8 cellular contexts compared by ENCODE assay signal in the genomic region with DNA sequence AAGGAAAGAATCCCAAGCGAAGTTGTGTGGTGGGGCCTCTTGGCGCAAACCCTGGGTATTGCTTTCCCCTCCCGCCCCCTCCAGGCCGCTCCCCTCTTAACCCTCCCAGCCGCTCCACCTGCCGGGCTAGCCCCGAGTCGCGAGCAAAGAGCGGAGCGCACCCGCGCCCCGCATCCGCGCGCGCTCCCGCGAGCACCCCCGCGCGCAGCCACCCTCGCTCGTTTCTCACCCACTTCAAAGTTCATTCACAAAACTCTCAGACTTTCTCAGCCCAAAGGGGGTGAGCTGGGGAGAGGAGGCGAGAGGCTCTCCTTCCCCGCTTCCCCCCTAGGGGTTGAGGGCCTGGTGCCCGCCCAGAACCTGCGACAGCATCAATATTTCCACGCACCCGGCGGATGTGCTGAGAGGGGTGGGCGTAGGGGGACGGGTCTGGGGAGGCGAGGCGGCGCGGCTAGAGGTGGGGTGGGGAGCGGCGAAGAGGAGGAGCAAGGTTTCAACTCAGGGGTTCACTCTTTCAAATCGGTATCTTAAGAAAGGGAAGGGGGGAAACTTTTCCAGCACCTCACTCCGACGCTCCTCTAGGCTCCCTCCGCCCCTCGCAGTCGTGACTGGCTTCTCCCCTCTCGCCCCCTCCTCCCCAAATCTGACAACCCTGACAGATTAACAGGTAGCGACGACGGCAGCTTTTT. TPM values are rescaled to one million over a fixed set of nuclear protein-coding genes. Genes with fewer than 3 reads are reported as not detected.
DNase-seq lines count a peak whose midpoint lies in the region; FAIRE-seq and TF ChIP-seq lines count a peak whose summit lies in the region.

No MANE protein-coding gene starts in this region.

- CTCF ChIA-PET in endothelial cell of umbilical vein (lab: Charles Lee): interaction anchor here (0.6 to 5.1 kb wide), 12 partner anchors 100 to 495 kb away, joined by 3 to 65 read pairs (median 6); no protein-coding TSS in a partner anchor

- peak; percentile 81 to 87 for DNase-seq in NCI-H2081 (lab: John Stamatoyannopoulos, UW)
- no peak for DNase-seq in NCI-H2081 treated with DMSO at 0.1 percent for 48 hours (lab: John Stamatoyannopoulos, UW)
- peak; percentile 90 for DNase-seq in NCI-H82 (lab: John Stamatoyannopoulos, UW)
- DNase-seq in activated CD8-positive, alpha-beta memory T cell treated with anti-CD3 and anti-CD28 coated beads, Interleukin-2, amount 50 U/mL, for 1 hour (ENCODE audit: extremely low read depth): peak; percentile 85
- no peak for DNase-seq in endothelial cell of umbilical vein (ENCODE audit: low read depth, low spot score)
- peak; percentile 71 for DNase-seq in mucosa of gallbladder (ENCODE audit: low spot score)
- DNase-seq in stimulated activated CD8-positive, alpha-beta memory T cell treated with anti-CD3 and anti-CD28 coated beads, Interleukin-4, amount 100 ng/mL, for 24 hours (ENCODE audit: low read depth): peak; percentile 66
- DNase-seq in cerebellar cortex (ENCODE audit: low spot score): no peak

- H3K4me3 ChIP-seq in endothelial cell of umbilical vein (replicated peaks in 1 of 3; ENCODE audit: insufficient read depth in 1 of 3, low read depth in 1 of 3, low read length in 3 of 3): peak overlapping the region; percentile 61 to 91 (median 64)

- dilution Hi-C loops in endothelial cell of umbilical vein (cut with MboI; ENCODE audit: extremely low pct_ligation_motif_present, low sequenced_read_pairs): no loop called here

- H3K4me1 ChIP-seq in endothelial cell of umbilical vein (ENCODE audit: control insufficient read depth, extremely low read depth, insufficient read depth, low read length): peaks cover 10% of the 10 kb centered on the region

- H3K9ac ChIP-seq in endothelial cell of umbilical vein (replicated peaks; ENCODE audit: extremely low read depth, insufficient read depth, low read length): peak overlapping the region; percentile 99

- peaks cover 38% of the 10 kb centered on the region for H3K79me2 ChIP-seq in endothelial cell of umbilical vein (ENCODE audit: control insufficient read depth, insufficient read depth, low read length)

- H3K36me3 ChIP-seq in endothelial cell of umbilical vein (ENCODE audit: control insufficient read depth in 2 of 2, extremely low read depth in 1 of 2, insufficient read depth in 2 of 2, low read length in 2 of 2): no peaks in the 10 kb centered on the region

- H4K20me1 ChIP-seq in endothelial cell of umbilical vein (replicated peaks; ENCODE audit: control insufficient read depth, extremely low read depth, insufficient read depth, low read length): no peaks in the 10 kb centered on the region

- TF ChIP-seq CTCF in endothelial cell of umbilical vein (IDR thresholded peaks at IDR 0.05; ENCODE audit: extremely low read depth in 1 of 2, insufficient read depth in 1 of 2, low read depth in 1 of 2, low read length in 2 of 2): peak in 1 of 2 donors; percentile 43

- no peaks in the 10 kb centered on the region for H3K27me3 ChIP-seq in endothelial cell of umbilical vein (ENCODE audit: control insufficient read depth in 2 of 2, insufficient read depth in 2 of 2, low read length in 2 of 2)

- H3K9me3 ChIP-seq in endothelial cell of umbilical vein (replicated peaks; ENCODE audit: control insufficient read depth, insufficient read depth, low read length): no peaks in the 10 kb centered on the region

- FAIRE-seq in endothelial cell of umbilical vein (lab: Jason Lieb, UNC): no peak

- H3K9me1 ChIP-seq in endothelial cell of umbilical vein (replicated peaks; ENCODE audit: control insufficient read depth, extremely low read depth, insufficient read depth, low read length): no peaks in the 10 kb centered on the region

- peak overlapping the region; percentile 95 for H3K4me2 ChIP-seq in endothelial cell of umbilical vein (ENCODE audit: insufficient read depth, low read length)

- peak overlapping the region; percentile 99 for H3K27ac ChIP-seq in endothelial cell of umbilical vein (ENCODE audit: insufficient read depth, low read depth, low read length)

- intact Hi-C loops in endothelial cell of umbilical vein (cut with micrococcal nuclease): loop anchor here (1.0 to 5.0 kb wide), 3 partner anchors 174 to 495 kb away; partner anchors contain the start of gene SCOC

- H2AFZ ChIP-seq in endothelial cell of umbilical vein (ENCODE audit: low read depth, low read length): no peak overlapping the region

- TF ChIP-seq POLR2A in endothelial cell of umbilical vein (IDR thresholded peaks at IDR 0.05; ENCODE audit: low read depth, low read length): peak; percentile 40

- POLR2A ChIA-PET in endothelial cell of umbilical vein (lab: Charles Lee): interaction anchor here (3.0 kb wide), 1 partner anchor 101 kb away, joined by 7 read pairs; no protein-coding TSS in a partner anchor

- TSS peak; percentile 61 for BruUV-seq in endothelial cell of umbilical vein (replicated peaks; lab: Mats Ljungman, UMichigan)

TF ChIP-seq in endothelial cell of umbilical vein, 7 proteins besides CTCF, POLR2A, EP300 and RAD21:
- TF ChIP-seq MYC (IDR thresholded peaks at IDR 0.05; ENCODE audit: low read depth, low read length) (no peak), GATA2 (IDR thresholded peaks at IDR 0.05; ENCODE audit: insufficient read depth, insufficient read length, low read depth, low read length) (no peak), POLR2AphosphoS5 (IDR thresholded peaks at IDR 0.05; ENCODE audit: insufficient read depth, low read depth, low read length) (peak; percentile 6), JUN (IDR thresholded peaks at IDR 0.05; ENCODE audit: borderline replicate concordance, insufficient read depth, insufficient read length, low read depth) (no peak), FOS (IDR thresholded peaks at IDR 0.05; ENCODE audit: borderline replicate concordance, insufficient read depth, low read length) (no peak)
- TF ChIP-seq, protein P1, sequence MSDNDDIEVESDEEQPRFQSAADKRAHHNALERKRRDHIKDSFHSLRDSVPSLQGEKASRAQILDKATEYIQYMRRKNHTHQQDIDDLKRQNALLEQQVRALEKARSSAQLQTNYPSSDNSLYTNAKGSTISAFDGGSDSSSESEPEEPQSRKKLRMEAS (IDR thresholded peaks at IDR 0.05; ENCODE audit: insufficient read depth, insufficient read length): no peak

RNA-seq across cellular contexts. Expression of gene MAML3, which starts 1.8 kb away (rescaled TPM):
- total RNA-seq in endothelial cell of umbilical vein (20.1 and 20.3 TPM in 2 replicates), mucosa of gallbladder (13.9 TPM)
- polyA plus RNA-seq in endothelial cell of umbilical vein: 13.1 and 14.0 TPM in 2 replicates
- polyA plus RNA-seq in endothelial cell of umbilical vein (2011; cell fraction: cytosol; rRNA removed): 11.6 TPM in 2 replicates
- polyA plus RNA-seq in endothelial cell of umbilical vein (2011; cell fraction: nucleus; rRNA removed): 21.1 and 27.4 TPM in 2 replicates
- polyA plus RNA-seq in endothelial cell of umbilical vein (2012): 8.1 and 10.2 TPM in 2 replicates
- polyA minus RNA-seq in endothelial cell of umbilical vein: 24.5 and 26.5 TPM in 2 replicates
- polyA minus RNA-seq in endothelial cell of umbilical vein (2011; cell fraction: cytosol; rRNA and poly(A)+ RNA removed): 1.1 TPM
- polyA minus RNA-seq in endothelial cell of umbilical vein (2011; cell fraction: nucleus; rRNA and poly(A)+ RNA removed): 55.7 and 61.8 TPM in 2 replicates

Comparison
In these comparisons a context has a peak if more than half of its experiments do, and no peak if none do; other contexts are left out.
1. DNase-seq: peak in NCI-H2081 (2 of 2), NCI-H82 (single experiment), activated CD8-positive, alpha-beta memory T cell treated with anti-CD3 and anti-CD28 coated beads, Interleukin-2, amount 50 U/mL, for 1 hour (single experiment), mucosa of gallbladder (single experiment) and stimulated activated CD8-positive, alpha-beta memory T cell treated with anti-CD3 and anti-CD28 coated beads, Interleukin-4, amount 100 ng/mL, for 24 hours (single experiment); none in NCI-H2081 treated with DMSO at 0.1 percent for 48 hours (single experiment), endothelial cell of umbilical vein (single experiment) and cerebellar cortex (single experiment).